11 cellular contexts compared by ENCODE assay signal in the genomic region with DNA sequence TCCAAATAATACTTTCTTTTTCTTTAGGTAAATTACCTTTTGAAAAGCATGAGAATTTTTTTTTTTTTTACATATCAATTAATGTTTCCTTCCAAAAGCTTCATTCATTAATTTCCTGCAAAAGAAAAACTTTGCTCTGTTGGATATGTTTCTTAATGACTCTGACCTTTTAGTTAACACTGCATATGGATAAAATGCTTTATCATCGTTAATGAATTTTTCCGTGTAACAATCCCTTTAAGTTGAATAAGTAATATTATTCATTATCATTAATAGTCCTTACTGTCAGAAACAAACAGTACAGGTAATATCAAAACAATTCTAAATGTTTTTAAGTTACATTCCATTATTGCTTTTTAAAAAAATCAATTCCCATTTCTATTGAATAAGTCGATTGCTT.
"Had no signal": no experiment of that assay in that cellular context is flagged by ENCODE, and none has a peak within 500 bp of the region (broad histone marks: within the 10 kb centered on the region; RNA-seq: fewer than 3 reads in every experiment).

No MANE protein-coding gene starts in this region.

- H3K9me3 ChIP-seq: HAP-1 had no signal

- ATAC-seq: GM23338, HCT116 had no signal

- H3K4me1 ChIP-seq: HAP-1 had no signal

- H3K9ac ChIP-seq: GM23248 had no signal

- H3K36me3 ChIP-seq: HAP-1 had no signal

- H2AFZ ChIP-seq: GM23248 had no signal

- H3K27ac ChIP-seq: GM23248 had no signal

- FAIRE-seq: H1, H54 had no signal

- H3K4me2 ChIP-seq: GM23338 had no signal

- H3K4me3 ChIP-seq: GM23248, GM23338, HAP-1 had no signal

- DNase-seq: GM23248, GOT3, H7, H9, HCEC 1CT, HFFc6 had no signal
